In genomic region chr10:91689731-91690168, GRCh38 we compare ENCODE assay signal across 1 cellular context.
TF ChIP-seq lines count a peak whose summit lies in the region.

No MANE protein-coding gene starts in this region.

TF ChIP-seq in GM12878, 131 proteins besides CTCF, POLR2A, EP300 and RAD21:
- TF ChIP-seq IRF3 (IDR thresholded peaks at IDR 0.05) (no peak), TAF1 (IDR thresholded peaks at IDR 0.05; ENCODE audit: borderline replicate concordance, low read depth, low read length) (no peak)
